Comparison of ENCODE assay signal across 8 cellular contexts in genomic region chr20:59006864-59007757, GRCh38. TPM values are rescaled to one million over a fixed set of nuclear protein-coding genes. Genes with fewer than 3 reads are reported as not detected.
DNase-seq lines count a peak whose midpoint lies in the region; ATAC-seq and TF ChIP-seq lines count a peak whose summit lies in the region.

Gene CTSZ, minus strand, starts transcription at chr20:59007254. Its CDS starts 126 bp downstream, at chr20:59007128.

- no peaks in the 10 kb centered on the region for H3K9me3 ChIP-seq in HUES6 (ENCODE audit: control insufficient read depth, insufficient read depth, low read depth, low read length)
- H3K9me3 ChIP-seq in mucosa of descending colon, result no peaks in the 10 kb centered on the region
- no peaks in the 10 kb centered on the region for H3K9me3 ChIP-seq in testis

- peak; percentile 87 for TF ChIP-seq POLR2A in GM18526 (IDR thresholded peaks at IDR 0.05; ENCODE audit: extremely low read depth, insufficient read length)
- no peak for TF ChIP-seq POLR2A in testis (IDR thresholded peaks at IDR 0.05)

- no peaks in the 10 kb centered on the region for H3K36me3 ChIP-seq in HUES6 (ENCODE audit: control insufficient read depth, insufficient read depth, low read length)
- no peaks in the 10 kb centered on the region for H3K36me3 ChIP-seq in mucosa of descending colon (ENCODE audit: low read depth)
- no peaks in the 10 kb centered on the region for H3K36me3 ChIP-seq in testis (ENCODE audit: low read depth, missing control alignments)

- H3K27me3 ChIP-seq in HUES6 (ENCODE audit: control insufficient read depth, insufficient read depth, low read length) (peaks cover 43% of the 10 kb centered on the region), testis (no peaks in the 10 kb centered on the region)

- no peaks in the 10 kb centered on the region for H3K27me3 Mint-ChIP-seq in activated CD8-positive, alpha-beta T cell treated with anti-CD3 and anti-CD28 coated beads, Interleukin-2, amount 10 ng/mL, durations not matched to agents 7 days and 5 days (ENCODE audit: low read depth)

- CTCF ChIA-PET in activated CD8-positive, alpha-beta T cell treated with anti-CD3 and anti-CD28 coated beads, Interleukin-2, amount 10 ng/mL, durations not matched to agents 7 days and 5 days (lab: Charles Lee), result interaction anchor here (2.0 kb wide), 1 partner anchor 201 kb away, joined by 6 read pairs; no protein-coding TSS in a partner anchor

- H3K27ac Mint-ChIP-seq in activated CD8-positive, alpha-beta T cell treated with anti-CD3 and anti-CD28 coated beads, Interleukin-2, amount 10 ng/mL, durations not matched to agents 7 days and 5 days, result peak within 1 kb of the TSS; percentile 92

- TF ChIP-seq CTCF in mucosa of descending colon (IDR thresholded peaks at IDR 0.05), result no peak
- no peak for TF ChIP-seq CTCF in testis (IDR thresholded peaks at IDR 0.05)

- H3K27ac ChIP-seq in HUES6 (ENCODE audit: low read depth, low read length), result 0 out of 2 replicates have a peak within 1 kb of the TSS, but pooled peaks have one; percentile 38
- H3K27ac ChIP-seq in testis, result peak within 1 kb of the TSS; percentile 65 to 68

- peak within 1 kb of the TSS; percentile 72 for H3K4me3 Mint-ChIP-seq in activated CD8-positive, alpha-beta T cell treated with anti-CD3 and anti-CD28 coated beads, Interleukin-2, amount 10 ng/mL, durations not matched to agents 7 days and 5 days

- H3K4me1 ChIP-seq in HUES6 (ENCODE audit: control insufficient read depth, insufficient read depth, low read length), result peaks cover 15% of the 10 kb centered on the region
- peaks cover 32% of the 10 kb centered on the region for H3K4me1 ChIP-seq in mucosa of descending colon (ENCODE audit: low read depth)
- H3K4me1 ChIP-seq in testis, result peaks cover 9% of the 10 kb centered on the region

- peaks cover 63% of the 10 kb centered on the region for H3K4me1 Mint-ChIP-seq in activated CD8-positive, alpha-beta T cell treated with anti-CD3 and anti-CD28 coated beads, Interleukin-2, amount 10 ng/mL, durations not matched to agents 7 days and 5 days (ENCODE audit: low read depth)

- intact Hi-C loops in mucosa of descending colon (cut with DNase I, micrococcal nuclease), result no loop called here
- intact Hi-C loops in testis (cut with DNase I; ENCODE audit: low total_unique reads), result no loop called here

- ATAC-seq in activated CD8-positive, alpha-beta T cell treated with anti-CD3 and anti-CD28 coated beads, Interleukin-2, amount 10 ng/mL, durations not matched to agents 7 days and 5 days, result peak; percentile 76
- ATAC-seq in mucosa of descending colon, result peak; percentile 81

- peak within 1 kb of the TSS; percentile 75 for H3K9ac ChIP-seq in HUES6 (ENCODE audit: low read length)

- POLR2A ChIA-PET in activated CD8-positive, alpha-beta T cell treated with anti-CD3 and anti-CD28 coated beads, Interleukin-2, amount 10 ng/mL, durations not matched to agents 7 days and 5 days (lab: Charles Lee), result interaction anchor here (1.5 kb wide), 1 partner anchor 25 kb away, joined by 7 read pairs; the partner anchor contains the start of gene ATP5F1E

- H3K36me3 Mint-ChIP-seq in activated CD8-positive, alpha-beta T cell treated with anti-CD3 and anti-CD28 coated beads, Interleukin-2, amount 10 ng/mL, durations not matched to agents 7 days and 5 days (ENCODE audit: low read depth), result peaks cover 7% of the 10 kb centered on the region

- WGBS in testis, 2 donors, result 11 to 15% methylated on average over 15 to 55 of the region's 86 CpGs

- peak; percentile 52 for DNase-seq in activated CD8-positive, alpha-beta T cell treated with anti-CD3 and anti-CD28 coated beads, Interleukin-2, amount 10 ng/mL, durations not matched to agents 7 days and 5 days
- DNase-seq in epidermal melanocyte (ENCODE audit: insufficient read length, low spot score) (peak; percentile 61), mucosa of descending colon (peak; percentile 87 to 89 (median 89)), testis (no peak), KG1 (lab: John Stamatoyannopoulos, UW) (no peak), NCI-H446 (lab: John Stamatoyannopoulos, UW) (no peak)

- H3K4me3 ChIP-seq in HUES6 (ENCODE audit: low read depth, low read length), result peak within 1 kb of the TSS; percentile 74
- H3K4me3 ChIP-seq in mucosa of descending colon, result peak within 1 kb of the TSS; percentile 59
- H3K4me3 ChIP-seq in testis, result peak within 1 kb of the TSS; percentile 57 to 70

- no peaks in the 10 kb centered on the region for H3K9me3 Mint-ChIP-seq in activated CD8-positive, alpha-beta T cell treated with anti-CD3 and anti-CD28 coated beads, Interleukin-2, amount 10 ng/mL, durations not matched to agents 7 days and 5 days (ENCODE audit: insufficient read depth)

RNA-seq across cellular contexts. Expression of gene CTSZ, which starts in this region (rescaled TPM):
- total RNA-seq in activated CD8-positive, alpha-beta T cell treated with anti-CD3 and anti-CD28 coated beads, Interleukin-2, amount 10 ng/mL, durations not matched to agents 7 days and 5 days, result 10 to 100 TPM; 42.4 to 44.0 TPM
- total RNA-seq in mucosa of descending colon, result 100 to 1,000 TPM; 269 to 272 (median 271) TPM
- 10 to 100 TPM; 49.4 to 77.4 TPM for total RNA-seq in testis
- polyA plus RNA-seq in testis (ENCODE audit: insufficient read depth, low read depth, low replicate concordance), result 120 TPM

Comparison
In these comparisons a context has a peak if more than half of its experiments do, and no peak if none do; other contexts are left out.
1. DNase-seq: peak in activated CD8-positive, alpha-beta T cell treated with anti-CD3 and anti-CD28 coated beads, Interleukin-2, amount 10 ng/mL, durations not matched to agents 7 days and 5 days (single experiment), epidermal melanocyte (single experiment) and mucosa of descending colon (3 of 3); none in testis (single experiment), KG1 (single experiment) and NCI-H446 (0 of 2).
2. Peak in every context shown above with its lines, with median percentiles within 50 percentile points of each other: H3K4me3 ChIP-seq.